ENCODE assay signal across 8 cellular contexts in genomic region chr1:226939439-226940028, GRCh38. TPM values are rescaled to one million over a fixed set of nuclear protein-coding genes. Genes with fewer than 3 reads are reported as not detected.
A peak's percentile ranks its signal among the peaks of the same experiment; 100 is the strongest.
DNase-seq lines count a peak whose midpoint lies in the region; ATAC-seq and TF ChIP-seq lines count a peak whose summit lies in the region.

No MANE protein-coding gene starts in this region.

- CTCF ChIA-PET in PC-9 (lab: Charles Lee), result no interaction called here

- POLR2A ChIA-PET in PC-9 (lab: Charles Lee; ENCODE audit: unreplicated experiment), result interaction anchor here (0.6 to 0.7 kb wide), 4 partner anchors 259 to 1146 kb away, joined by 3 to 5 read pairs (median 4); partner anchors contain the start of gene ARF1

- BruUV-seq in PC-9 (replicated peaks; lab: Mats Ljungman, UMichigan), result TSS peak; percentile 94

- TF ChIP-seq CTCF in PC-9 (conservative IDR thresholded peaks at IDR 0.05) (no peak), adrenal gland (IDR thresholded peaks at IDR 0.05) (no peak)

- H4K20me1 ChIP-seq in PC-9 (ENCODE audit: insufficient read depth), result no peaks in the 10 kb centered on the region

- no peaks in the 10 kb centered on the region for H3K9me2 ChIP-seq in PC-9 (ENCODE audit: insufficient read depth)

- peaks cover 35% of the 10 kb centered on the region for H3K79me2 ChIP-seq in PC-9 (ENCODE audit: low read depth)

- 0% methylated on average over 5 to 51 of the region's 51 CpGs for WGBS in adrenal gland, 4 donors

- TF ChIP-seq POLR2A in adrenal gland (IDR thresholded peaks at IDR 0.05), result peak; percentile 96 to 99

- ATAC-seq in GM19467 (IDR thresholded peaks at IDR 0.05; ENCODE audit: unreplicated experiment) (peak; percentile 31), HG03558 (IDR thresholded peaks at IDR 0.05; ENCODE audit: extremely low read depth, unreplicated experiment) (peak; percentile 4), sciatic nerve (peak; percentile 59)

- peaks cover 19% of the 10 kb centered on the region for H3K4me1 ChIP-seq in PC-9 (replicated peaks; ENCODE audit: insufficient read depth)
- H3K4me1 ChIP-seq in adrenal gland (replicated peaks in 1 of 2), result peaks cover 41 to 54% of the 10 kb centered on the region in 2 donors

- DNase-seq in DMS79 treated with DMSO at 0.1 percent for 48 hours (lab: John Stamatoyannopoulos, UW) (peak; percentile 97), PC-9 (peak in 1 of 2 experiments; percentile 44), adrenal gland (peak; percentile 67 to 81 (median 72)), hypothalamus (lab: John Stamatoyannopoulos, UW) (peak in 40 of 51 donors; percentile 34 to 98 (median 72)), sciatic nerve (ENCODE audit: low spot score) (peak; percentile 83), ecto neural progenitor cell (ENCODE audit: low spot score) (no peak)

- H3K27me3 ChIP-seq in PC-9 (ENCODE audit: insufficient read depth, low read depth) (no peaks in the 10 kb centered on the region), adrenal gland (no peaks in the 10 kb centered on the region)

- H3K36me3 ChIP-seq in PC-9 (ENCODE audit: low read depth) (no peaks in the 10 kb centered on the region), adrenal gland (replicated peaks in 1 of 2) (no peaks in the 10 kb centered on the region)

- peak overlapping the region; percentile 95 for H2AFZ ChIP-seq in PC-9

- peaks cover 7% of the 10 kb centered on the region for H3K9me3 ChIP-seq in PC-9 (ENCODE audit: insufficient read depth, low read depth)
- peaks cover 0 to 8% (median 4%) of the 10 kb centered on the region in 3 donors for H3K9me3 ChIP-seq in adrenal gland (replicated peaks in 1 of 3)

- H3K27ac ChIP-seq in PC-9 (peak overlapping the region; percentile 87), adrenal gland (peak overlapping the region; percentile 85 to 98 (median 97))

- H3K4me2 ChIP-seq in PC-9, result peak overlapping the region; percentile 89

- H3K4me3 ChIP-seq in PC-9 (peak overlapping the region; percentile 69), adrenal gland (peak overlapping the region; percentile 39 to 65 (median 56))

- H3F3A ChIP-seq in PC-9 (ENCODE audit: insufficient read depth, low read depth), result peaks cover 11% of the 10 kb centered on the region; the same call in 1 of the 2 replicates

- intact Hi-C loops in PC-9 (cut with micrococcal nuclease; ENCODE audit: unreplicated experiment), result loop anchor here (2.0 to 5.0 kb wide), 2 partner anchors 62 to 417 kb away; no protein-coding TSS in a partner anchor
- intact Hi-C loops in adrenal gland (cut with DNase I), result no loop called here
- intact Hi-C loops in sciatic nerve (cut with DNase I), result no loop called here

RNA-seq across cellular contexts. Expression of gene COQ8A, which starts 0.6 kb away (rescaled TPM):
- total RNA-seq in PC-9 (2021) (32.9 and 37.9 TPM in 2 replicates), adrenal gland (100 to 1,000 TPM in 7 of 8 donors, 10 to 100 TPM in 1; 30.1 to 990 (median 609) TPM), sciatic nerve (32.4 TPM)
- polyA plus RNA-seq in adrenal gland, result 100 to 1,000 TPM in 2 of 3 donors, 10 to 100 TPM in 1; 33.8 to 453 (median 261) TPM

Comparison
In these comparisons a context has a peak if more than half of its experiments do, and no peak if none do; other contexts are left out.
1. ATAC-seq: peak in every context shown above with its lines; median percentile 59 in sciatic nerve; 31 in GM19467; 4 in HG03558.